11 cellular contexts compared by ENCODE assay signal in genomic region chr9:81613002-81613750, GRCh38.
A peak's percentile ranks its signal among the peaks of the same experiment; 100 is the strongest.
DNase-seq lines count a peak whose midpoint lies in the region; TF ChIP-seq lines count a peak whose summit lies in the region.
"Had no signal": no experiment of that assay in that cellular context is flagged by ENCODE, and none has a peak within 500 bp of the region (broad histone marks: within the 10 kb centered on the region; RNA-seq: fewer than 3 reads in every experiment).

No MANE protein-coding gene starts in this region.

- H2AFZ ChIP-seq in GM23248 (peak overlapping the region; percentile 41; the same call in 1 of the 2 replicates), smooth muscle cell (ENCODE audit: low read depth) (peak overlapping the region; percentile 18), neural progenitor cell (replicated peaks) (no peak overlapping the region)

- peaks cover 22% of the 10 kb centered on the region for H3K4me1 ChIP-seq in GM23248 (ENCODE audit: insufficient read depth)
- no peaks in the 10 kb centered on the region for H3K4me1 ChIP-seq in smooth muscle cell (ENCODE audit: low read depth)
- peaks cover 11% of the 10 kb centered on the region for H3K4me1 ChIP-seq in neural progenitor cell

- H3K4me1 Mint-ChIP-seq in neural progenitor cell: peaks cover 28% of the 10 kb centered on the region

- H3K4me3 Mint-ChIP-seq in neural progenitor cell: no peak overlapping the region
- H3K4me3 Mint-ChIP-seq: activated CD4-positive, alpha-beta memory T cell treated with anti-CD3 and anti-CD28 coated beads for 36 hours had no signal

- H3K79me2 ChIP-seq in GM23248 (ENCODE audit: insufficient read depth): no peaks in the 10 kb centered on the region
- no peaks in the 10 kb centered on the region for H3K79me2 ChIP-seq in smooth muscle cell (ENCODE audit: low read depth)
- H3K79me2 ChIP-seq in neural progenitor cell (ENCODE audit: low read depth): peaks cover 3% of the 10 kb centered on the region

- no peaks in the 10 kb centered on the region for H3K9me2 ChIP-seq in GM23248 (ENCODE audit: insufficient read depth)

- H3K27ac ChIP-seq in GM23248 (peak overlapping the region; percentile 6; the same call in 1 of the 2 replicates), cingulate gyrus (ENCODE audit: low read depth, low read length) (peak overlapping the region; percentile 60), smooth muscle cell (ENCODE audit: low read depth) (peak overlapping the region; percentile 79), neural progenitor cell (no peak overlapping the region)
- H3K27ac ChIP-seq: RWPE1 had no signal

- H3F3A ChIP-seq in GM23248 (ENCODE audit: insufficient read depth) (peaks cover 12% of the 10 kb centered on the region; the same call in 1 of the 2 replicates), smooth muscle cell (ENCODE audit: low read depth) (peaks cover 5% of the 10 kb centered on the region), neural progenitor cell (ENCODE audit: low read depth) (no peaks in the 10 kb centered on the region)

- peaks cover 46% of the 10 kb centered on the region for H3K36me3 Mint-ChIP-seq in neural progenitor cell
- H3K36me3 Mint-ChIP-seq: activated CD4-positive, alpha-beta memory T cell treated with anti-CD3 and anti-CD28 coated beads for 36 hours had no signal

- H3K4me3 ChIP-seq in GM23248: peak overlapping the region; percentile 44
- no peak overlapping the region for H3K4me3 ChIP-seq in smooth muscle cell
- no peak overlapping the region for H3K4me3 ChIP-seq in neural progenitor cell

- TF ChIP-seq CTCF in smooth muscle cell (IDR thresholded peaks at IDR 0.05; ENCODE audit: borderline replicate concordance, insufficient read depth, poor library complexity, severe bottlenecking): no peak
- TF ChIP-seq CTCF in neural progenitor cell (IDR thresholded peaks at IDR 0.05): no peak

- no peaks in the 10 kb centered on the region for H3K9me3 Mint-ChIP-seq in neural progenitor cell
- H3K9me3 Mint-ChIP-seq: activated CD4-positive, alpha-beta memory T cell treated with anti-CD3 and anti-CD28 coated beads for 36 hours had no signal

- WGBS in GM23248 (ENCODE audit: low coverage in 1 of 2, low lambda C conversion rate in 2 of 2, missing lambda C conversion rate in 2 of 2), 2 experiments: 28% methylated on average over 21 of the region's 21 CpGs
- WGBS in smooth muscle cell (ENCODE audit: low lambda C conversion rate): 28% methylated on average over 21 of the region's 21 CpGs

- H3K36me3 ChIP-seq in GM23248 (ENCODE audit: low read depth): no peaks in the 10 kb centered on the region
- H3K36me3 ChIP-seq in smooth muscle cell (ENCODE audit: low read depth): no peaks in the 10 kb centered on the region
- no peaks in the 10 kb centered on the region for H3K36me3 ChIP-seq in neural progenitor cell

- H3K27me3 ChIP-seq in GM23248 (replicated peaks; ENCODE audit: insufficient read depth) (no peaks in the 10 kb centered on the region), smooth muscle cell (ENCODE audit: low read depth) (no peaks in the 10 kb centered on the region), neural progenitor cell (no peaks in the 10 kb centered on the region)

- H4K20me1 ChIP-seq in GM23248 (ENCODE audit: insufficient read depth) (no peaks in the 10 kb centered on the region), smooth muscle cell (ENCODE audit: low read depth) (no peaks in the 10 kb centered on the region), neural progenitor cell (ENCODE audit: low read depth) (no peaks in the 10 kb centered on the region)

- in situ Hi-C loops in GM23248 (cut with MboI): no loop called here

- DNase-seq in GM23248 (peak; percentile 68), islet precursor cell (peak; percentile 80), smooth muscle cell (lab: John Stamatoyannopoulos, UW; ENCODE audit: unreplicated experiment) (peak; percentile 22), A172 (ENCODE audit: low spot score) (no peak), neural progenitor cell (ENCODE audit: low spot score) (no peak), LoVo (ENCODE audit: low spot score) (no peak), GOT3 (lab: John Stamatoyannopoulos, UW) (no peak)
- DNase-seq: activated CD4-positive, alpha-beta memory T cell treated with anti-CD3 and anti-CD28 coated beads for 36 hours; DND-41 had no signal

- H3K4me2 ChIP-seq in GM23248 (ENCODE audit: unreplicated experiment) (peak overlapping the region; percentile 49), smooth muscle cell (peak overlapping the region; percentile 65), neural progenitor cell (no peak overlapping the region)

- H3K27ac Mint-ChIP-seq in neural progenitor cell: no peak overlapping the region
- H3K27ac Mint-ChIP-seq: activated CD4-positive, alpha-beta memory T cell treated with anti-CD3 and anti-CD28 coated beads for 36 hours had no signal

- H3K27me3 Mint-ChIP-seq in neural progenitor cell (ENCODE audit: insufficient read depth, low read depth): peaks cover 4% of the 10 kb centered on the region
- H3K27me3 Mint-ChIP-seq: activated CD4-positive, alpha-beta memory T cell treated with anti-CD3 and anti-CD28 coated beads for 36 hours had no signal

- no peaks in the 10 kb centered on the region for H3K9me3 ChIP-seq in GM23248 (ENCODE audit: low read depth)
- H3K9me3 ChIP-seq in smooth muscle cell (replicated peaks; ENCODE audit: low read depth): no peaks in the 10 kb centered on the region
- H3K9me3 ChIP-seq in neural progenitor cell (ENCODE audit: low read depth): no peaks in the 10 kb centered on the region

- H3K9ac ChIP-seq in GM23248 (peak overlapping the region; percentile 19; the same call in 1 of the 2 replicates), smooth muscle cell (ENCODE audit: low read depth) (peak overlapping the region; percentile 26), neural progenitor cell (no peak overlapping the region)

Comparison
In these comparisons a context has a peak if more than half of its experiments do, and no peak if none do; other contexts are left out.
1. DNase-seq: peak in GM23248 (single experiment), islet precursor cell (single experiment) and smooth muscle cell (single experiment); none in A172 (single experiment), neural progenitor cell (single experiment), LoVo (single experiment) and GOT3 (single experiment).